Comparison of ENCODE assay signal across 15 cellular contexts in the genomic region with DNA sequence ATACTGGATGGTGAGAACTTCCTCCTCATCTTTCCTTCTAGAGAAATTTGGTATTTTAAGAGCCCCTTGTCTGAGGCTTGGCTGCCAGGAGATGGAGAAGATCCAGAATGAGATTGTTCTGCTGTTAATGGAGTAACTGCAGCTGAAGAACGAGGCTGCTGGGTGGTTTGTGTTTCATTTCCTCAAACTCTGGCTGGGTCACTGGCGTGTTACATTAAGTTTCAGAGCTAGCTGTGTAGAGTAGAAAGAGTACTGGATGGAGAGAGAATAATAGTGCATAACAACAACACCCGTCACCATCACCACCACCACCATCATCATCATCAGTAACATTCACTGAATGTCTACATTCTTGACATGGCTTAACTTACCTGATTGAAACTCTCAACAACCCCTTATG.
DNase-seq lines count a peak whose midpoint lies in the region; ATAC-seq lines count a peak whose summit lies in the region.
"Had no signal": no experiment of that assay in that cellular context is flagged by ENCODE, and none has a peak within 500 bp of the region (broad histone marks: within the 10 kb centered on the region; RNA-seq: fewer than 3 reads in every experiment).

No MANE protein-coding gene starts in this region.

- DNase-seq in germinal center (ENCODE audit: low spot score) (peak; percentile 30), GDM1 (lab: John Stamatoyannopoulos, UW) (no peak), AG08396 (ENCODE audit: low spot score) (no peak)
- no peak for DNase-seq in stimulated activated CD4-positive, alpha-beta T cell treated with anti-CD3 and anti-CD28 coated beads, Interleukin-1b, Interleukin-23, amount 100 ng/mL, for 48 hours
- DNase-seq in stimulated activated CD4-positive, alpha-beta T cell treated with anti-CD3 and anti-CD28 coated beads, Interleukin-12 subunit alpha, Interleukin-12 subunit beta, amount 100 ng/mL, for 4 hours = no peak
- DNase-seq: activated CD4-positive, alpha-beta T cell treated with anti-CD3 and anti-CD28 coated beads for 36 hours; body of pancreas; immature natural killer cell; NCI-H1105; nephron progenitor cell; stimulated activated CD4-positive, alpha-beta T cell treated with anti-CD3 and anti-CD28 coated beads, Interleukin-15, amount 100 ng/mL, for 24 hours; T-helper 9 cell had no signal

- ATAC-seq in GM18511 (IDR thresholded peaks at IDR 0.05; ENCODE audit: unreplicated experiment) (peak; percentile 48), GM21515 (IDR thresholded peaks at IDR 0.05; ENCODE audit: unreplicated experiment) (peak; percentile 62), HG03442 (IDR thresholded peaks at IDR 0.05; ENCODE audit: unreplicated experiment) (peak; percentile 68)
- ATAC-seq: activated CD4-positive, alpha-beta T cell treated with anti-CD3 and anti-CD28 coated beads for 36 hours; body of pancreas had no signal
